Comparison of ENCODE assay signal across 2 cellular contexts in the genomic region with DNA sequence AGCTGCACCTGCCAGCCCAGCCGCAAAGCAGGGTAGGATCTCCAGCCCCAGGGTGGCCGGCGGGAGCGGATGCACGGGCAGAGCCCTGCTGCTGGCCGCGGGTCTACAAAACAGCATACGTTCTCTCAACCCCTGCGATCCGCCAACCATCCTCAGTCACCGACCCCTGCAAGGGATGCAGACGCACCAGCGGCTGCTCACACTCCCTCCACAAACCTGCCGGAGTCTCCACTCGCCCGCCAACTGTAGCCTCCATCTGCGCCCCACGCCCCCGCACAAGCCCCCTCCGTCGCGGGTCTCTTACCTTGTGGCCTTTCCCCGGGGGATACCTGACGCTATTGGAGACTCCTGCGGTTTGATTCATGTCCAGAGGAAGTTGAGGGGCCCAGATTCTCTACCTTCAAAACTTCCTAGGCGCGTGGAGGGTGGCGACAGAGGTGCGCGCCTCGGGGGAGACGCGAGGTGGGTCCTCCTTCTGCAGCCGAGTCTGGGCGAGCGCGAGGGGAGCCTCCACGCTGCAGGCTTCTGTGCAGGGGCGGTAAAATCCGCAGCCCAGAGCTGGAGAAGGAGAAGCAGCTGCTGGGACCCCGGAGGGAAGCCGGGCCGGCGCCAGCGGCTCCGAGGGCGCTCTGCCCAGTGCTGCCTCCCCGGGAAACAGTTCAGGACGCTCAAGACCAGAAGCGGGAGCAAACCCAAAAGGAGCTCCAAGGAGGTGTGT.
TF ChIP-seq lines count a peak whose summit lies in the region.

No MANE protein-coding gene starts in this region.

TF ChIP-seq in GM23338, 12 proteins besides CTCF, POLR2A, EP300 and RAD21:
- TF ChIP-seq EZH2 (IDR thresholded peaks at IDR 0.05; ENCODE audit: low read depth, unreplicated experiment) (peak; percentile 50), EZH2phosphoT487 (IDR thresholded peaks at IDR 0.05; ENCODE audit: unreplicated experiment) (peak; percentile 70)

TF ChIP-seq in H1, 55 proteins besides CTCF, POLR2A, EP300 and RAD21:
- TF ChIP-seq EZH2 (IDR thresholded peaks at IDR 0.05; ENCODE audit: low read depth, low read length, severe bottlenecking) (peak; percentile 70), KDM4A (IDR thresholded peaks at IDR 0.05; ENCODE audit: low read depth, low read length, severe bottlenecking) (peak; percentile 15), SUZ12 (IDR thresholded peaks at IDR 0.05; ENCODE audit: low read length) (peak; percentile 54; the same call in 1 of the 2 replicates)
